20 cellular contexts compared by ENCODE assay signal in the genomic region with DNA sequence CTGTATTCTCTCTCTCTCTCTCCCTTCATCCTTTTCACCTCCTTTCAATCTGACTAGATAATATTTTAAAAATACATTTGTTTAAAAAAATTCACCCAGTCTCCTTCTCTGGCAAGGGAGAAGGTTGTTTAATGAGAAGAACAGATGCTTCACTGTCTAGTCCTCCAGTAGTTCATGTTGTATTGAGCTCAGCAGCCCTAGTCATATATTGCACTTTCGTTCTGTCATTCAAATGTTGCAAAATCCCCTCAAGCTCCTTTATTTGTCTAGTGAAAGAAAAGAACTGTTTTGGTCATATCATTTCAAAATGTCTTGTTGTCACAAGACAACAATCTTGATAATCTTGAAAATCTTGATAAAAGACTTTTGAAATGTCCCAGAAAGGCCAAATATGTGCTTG.
DNase-seq lines count a peak whose midpoint lies in the region; ATAC-seq lines count a peak whose summit lies in the region.
"Had no signal": no experiment of that assay in that cellular context is flagged by ENCODE, and none has a peak within 500 bp of the region (broad histone marks: within the 10 kb centered on the region; RNA-seq: fewer than 3 reads in every experiment).

No MANE protein-coding gene starts in this region.

- no peak for DNase-seq in AML-193 (lab: John Stamatoyannopoulos, UW)
- DNase-seq in NCI-H187 treated with DMSO at 0.1 percent for 48 hours (lab: John Stamatoyannopoulos, UW) = no peak
- DNase-seq in middle frontal gyrus (ENCODE audit: extremely low spot score, low spot score) = no peak
- DNase-seq in T-helper 1 cell = no peak
- DNase-seq: activated CD4-positive, alpha-beta memory T cell treated with anti-CD3 and anti-CD28 coated beads for 36 hours; activated naive CD4-positive, alpha-beta T cell treated with anti-CD3 and anti-CD28 coated beads, Interleukin-2, amount 50 U/mL, for 16 hours; activated T-cell treated with anti-CD3 and anti-CD28 coated beads, Interleukin-2, amount 50 U/mL, for 24 hours; DMS153; H9; IMR-90; MG63; naive B cell; NCI-H187; right cardiac atrium; stimulated activated naive CD4-positive, alpha-beta T cell; SW 1271 had no signal

- peak; percentile 74 for ATAC-seq in GM18498 (IDR thresholded peaks at IDR 0.05; ENCODE audit: unreplicated experiment)
- peak; percentile 96 for ATAC-seq in GM19351 (IDR thresholded peaks at IDR 0.05; ENCODE audit: unreplicated experiment)
- ATAC-seq in HG02588 (IDR thresholded peaks at IDR 0.05; ENCODE audit: unreplicated experiment) = peak; percentile 79
- peak; percentile 72 for ATAC-seq in HG03460 (IDR thresholded peaks at IDR 0.05; ENCODE audit: unreplicated experiment)
- ATAC-seq: right cardiac atrium had no signal
